17 cellular contexts compared by ENCODE assay signal in genomic region chr4:119977546-119977945, GRCh38.
"Had no signal": no experiment of that assay in that cellular context is flagged by ENCODE, and none has a peak within 500 bp of the region (broad histone marks: within the 10 kb centered on the region; RNA-seq: fewer than 3 reads in every experiment).

No MANE protein-coding gene starts in this region.

- DNase-seq: activated CD4-positive, alpha-beta T cell treated with anti-CD3 and anti-CD28 coated beads, Interleukin-2, amount 10 ng/mL, durations not matched to agents 24 days and 14 days; activated CD8-positive, alpha-beta T cell treated with anti-CD3 and anti-CD28 coated beads for 36 hours; activated naive CD4-positive, alpha-beta T cell treated with Interleukin-2 at 50 U/mL for 16 hours; activated naive CD8-positive, alpha-beta T cell treated with anti-CD3 and anti-CD28 coated beads, Interleukin-2, amount 10 ng/mL, durations not matched to agents 7 days and 5 days; activated T-cell treated with anti-CD3 and anti-CD28 coated beads, Interleukin-2, amount 50 U/mL, for 1 hour; body of pancreas; heart left ventricle; left ventricle myocardium superior; mucosa of descending colon; naive thymus-derived CD8-positive, alpha-beta T cell; retina; stimulated activated CD4-positive, alpha-beta T cell treated with anti-CD3 and anti-CD28 coated beads, Interleukin-2, amount 100 ng/mL, for 24 hours; stimulated activated naive CD8-positive, alpha-beta T cell treated with anti-CD3 and anti-CD28 coated beads, Interleukin-15, Interleukin-2, amounts not matched to agents 100 U/mL and 50 U/mL, for 24 hours; T1000; upper lobe of left lung had no signal

- H3K4me3 Mint-ChIP-seq: activated CD4-positive, alpha-beta T cell treated with anti-CD3 and anti-CD28 coated beads, Interleukin-2, amount 10 ng/mL, durations not matched to agents 24 days and 14 days; activated CD8-positive, alpha-beta T cell treated with anti-CD3 and anti-CD28 coated beads for 36 hours; activated naive CD8-positive, alpha-beta T cell treated with anti-CD3 and anti-CD28 coated beads, Interleukin-2, amount 10 ng/mL, durations not matched to agents 7 days and 5 days; naive thymus-derived CD8-positive, alpha-beta T cell had no signal

- H3K4me1 Mint-ChIP-seq: naive thymus-derived CD8-positive, alpha-beta T cell had no signal

- ATAC-seq: activated CD8-positive, alpha-beta T cell treated with anti-CD3 and anti-CD28 coated beads for 36 hours; body of pancreas; heart left ventricle; left ventricle myocardium superior; mucosa of descending colon; naive thymus-derived CD8-positive, alpha-beta T cell; stimulated activated naive CD8-positive, alpha-beta T cell treated with anti-CD3 and anti-CD28 coated beads, Interleukin-15, Interleukin-2, amounts not matched to agents 100 U/mL and 50 U/mL, for 24 hours had no signal

- H3K27ac Mint-ChIP-seq: activated CD4-positive, alpha-beta T cell treated with anti-CD3 and anti-CD28 coated beads, Interleukin-2, amount 10 ng/mL, durations not matched to agents 24 days and 14 days; activated CD8-positive, alpha-beta T cell treated with anti-CD3 and anti-CD28 coated beads for 36 hours; activated naive CD8-positive, alpha-beta T cell treated with anti-CD3 and anti-CD28 coated beads, Interleukin-2, amount 10 ng/mL, durations not matched to agents 7 days and 5 days; activated T-helper 2 cell treated with anti-CD3 and anti-CD28 coated beads, Interferon-gamma antibody, Interleukin-2, Interleukin-4, amounts not matched to agents 10 μg/mL and 5 μg/mL and 100 μg/mL, durations not matched to agents 14 hours and 24 hours and 36 hours; naive thymus-derived CD8-positive, alpha-beta T cell had no signal

- H3K36me3 ChIP-seq: heart left ventricle, upper lobe of left lung had no signal

- H3K36me3 Mint-ChIP-seq: activated naive CD8-positive, alpha-beta T cell treated with anti-CD3 and anti-CD28 coated beads, Interleukin-2, amount 10 ng/mL, durations not matched to agents 7 days and 5 days; naive thymus-derived CD8-positive, alpha-beta T cell had no signal

- H3K4me1 ChIP-seq: body of pancreas, upper lobe of left lung had no signal

- H3K27me3 Mint-ChIP-seq: activated CD4-positive, alpha-beta T cell treated with anti-CD3 and anti-CD28 coated beads, Interleukin-2, amount 10 ng/mL, durations not matched to agents 24 days and 14 days; activated CD8-positive, alpha-beta T cell treated with anti-CD3 and anti-CD28 coated beads for 36 hours had no signal

- H3K4me3 ChIP-seq: body of pancreas, heart left ventricle, mucosa of descending colon, upper lobe of left lung had no signal

- H3K27me3 ChIP-seq: body of pancreas, heart left ventricle, upper lobe of left lung had no signal

- H3K9me3 ChIP-seq: body of pancreas, heart left ventricle, mucosa of descending colon, upper lobe of left lung had no signal

- H3K27ac ChIP-seq: body of pancreas, epithelial cell of prostate, upper lobe of left lung had no signal

- H3K9me3 Mint-ChIP-seq: activated CD4-positive, alpha-beta T cell treated with anti-CD3 and anti-CD28 coated beads, Interleukin-2, amount 10 ng/mL, durations not matched to agents 24 days and 14 days; activated CD8-positive, alpha-beta T cell treated with anti-CD3 and anti-CD28 coated beads for 36 hours; activated naive CD8-positive, alpha-beta T cell treated with anti-CD3 and anti-CD28 coated beads, Interleukin-2, amount 10 ng/mL, durations not matched to agents 7 days and 5 days; activated T-helper 2 cell treated with anti-CD3 and anti-CD28 coated beads, Interferon-gamma antibody, Interleukin-2, Interleukin-4, amounts not matched to agents 10 μg/mL and 5 μg/mL and 100 μg/mL, durations not matched to agents 14 hours and 24 hours and 36 hours; naive thymus-derived CD8-positive, alpha-beta T cell had no signal
